ENCODE assay signal across 8 cellular contexts in the genomic region with DNA sequence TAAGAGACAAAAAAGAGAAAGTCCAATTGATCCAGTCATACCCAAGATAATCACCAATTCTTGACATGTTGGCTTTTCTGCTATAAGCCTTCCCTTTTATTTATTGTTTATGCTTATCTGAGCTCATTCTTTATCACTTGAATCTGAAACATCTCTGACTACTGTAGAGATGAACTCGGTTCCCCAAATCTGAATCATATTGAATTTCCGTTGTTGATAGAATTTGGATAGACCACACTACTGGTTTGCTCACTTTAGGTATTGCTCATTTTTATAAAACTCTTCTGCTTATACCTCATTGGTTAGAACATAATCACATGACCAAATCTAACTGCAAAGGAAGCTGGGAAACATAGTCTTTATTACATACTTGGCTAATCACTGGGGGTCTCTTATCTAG.
"Had no signal": no experiment of that assay in that cellular context is flagged by ENCODE, and none has a peak within 500 bp of the region (broad histone marks: within the 10 kb centered on the region; RNA-seq: fewer than 3 reads in every experiment).

No MANE protein-coding gene starts in this region.

- DNase-seq: H9, HCEC 1CT had no signal

- H3K9me3 Mint-ChIP-seq: GM23338, H9 had no signal

- H3K27ac ChIP-seq: HL-60 had no signal

- H2AFZ ChIP-seq: GM23338 had no signal

- H3K27ac Mint-ChIP-seq: GM23338, H9, IgD-negative memory B cell had no signal

- H3K4me3 ChIP-seq: GM23338 had no signal

- H3K4me3 Mint-ChIP-seq: GM23338, H9, IgD-negative memory B cell had no signal

- H3K4me2 ChIP-seq: GM23338 had no signal

- ATAC-seq: GM23338, HepG2 had no signal

- H3K36me3 Mint-ChIP-seq: IgD-negative memory B cell had no signal

- FAIRE-seq: H1, H54, HepG2 had no signal
